ENCODE assay signal across 1 cellular context in genomic region chr18:69982417-69982816, GRCh38.
TF ChIP-seq lines count a peak whose summit lies in the region.

No MANE protein-coding gene starts in this region.

TF ChIP-seq in GM23338, 12 proteins besides CTCF, POLR2A, EP300 and RAD21 (continued from another document):
- 0 out of 2 replicates have a peak, but pooled peaks have one; percentile 60 for TF ChIP-seq ZNF462 (CRISPR knock-in tag; IDR thresholded peaks at IDR 0.05)
TF ChIP-seq in GM23338: peak in this region for 1.
